ENCODE assay signal across 15 cellular contexts in the genomic region with DNA sequence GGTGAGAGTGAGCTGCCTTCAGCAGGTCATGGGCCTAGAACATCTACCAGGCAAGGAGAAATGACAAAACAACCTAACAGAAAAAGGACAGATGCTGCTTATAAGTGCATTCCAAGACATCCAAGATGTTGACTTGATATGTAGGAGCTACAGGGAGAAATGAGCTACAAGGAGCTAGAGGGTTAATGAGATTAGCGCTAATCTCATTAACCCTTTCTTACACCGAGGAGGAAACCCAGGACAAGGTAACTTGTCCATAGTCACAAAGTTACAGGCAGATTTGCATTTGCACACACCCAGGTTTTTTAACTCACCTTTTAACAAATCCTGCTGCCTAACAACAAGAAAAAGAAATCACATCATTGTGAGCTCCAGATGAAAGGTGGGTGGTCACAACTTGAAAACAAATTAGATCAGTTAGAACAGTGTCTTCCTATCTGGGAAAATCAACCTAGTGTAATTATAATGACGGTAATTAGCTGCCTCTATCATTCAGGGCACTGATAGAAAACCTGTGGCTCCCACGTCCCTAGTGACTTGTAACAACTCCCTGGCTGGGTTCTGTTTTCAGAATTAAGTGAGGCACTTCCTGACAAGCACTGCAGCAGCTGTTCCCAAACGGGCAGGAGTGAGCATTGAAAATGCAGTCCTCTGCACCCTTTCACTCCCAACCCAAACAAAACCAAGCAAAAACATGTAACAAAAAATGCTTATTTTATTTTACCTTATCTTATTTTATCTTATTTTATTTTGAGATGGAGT.
DNase-seq lines count a peak whose midpoint lies in the region; FAIRE-seq and TF ChIP-seq lines count a peak whose summit lies in the region.
"Had no signal": no experiment of that assay in that cellular context is flagged by ENCODE, and none has a peak within 500 bp of the region (broad histone marks: within the 10 kb centered on the region; RNA-seq: fewer than 3 reads in every experiment).

No MANE protein-coding gene starts in this region.

- no peak for TF ChIP-seq POLR2A in NB4 (IDR thresholded peaks at IDR 0.05; ENCODE audit: extremely low read depth, insufficient read length)

- no peaks in the 10 kb centered on the region for H3K9me3 ChIP-seq in iPS-20b (ENCODE audit: insufficient read depth, low read depth, low read length)
- no peaks in the 10 kb centered on the region for H3K9me3 ChIP-seq in effector memory CD4-positive, alpha-beta T cell (ENCODE audit: control insufficient read depth, low read length)
- H3K9me3 ChIP-seq: esophagus muscularis mucosa, sigmoid colon had no signal

- peaks cover 39% of the 10 kb centered on the region for H3K4me1 ChIP-seq in iPS-20b (ENCODE audit: insufficient read depth, low read length)
- peaks cover 2% of the 10 kb centered on the region for H3K4me1 ChIP-seq in effector memory CD4-positive, alpha-beta T cell (ENCODE audit: control insufficient read depth, insufficient read depth, low read length, poor library complexity, severe bottlenecking)

- H3K27me3 ChIP-seq in iPS-20b (ENCODE audit: insufficient read depth, low read length): peaks cover 7% of the 10 kb centered on the region; the same call in 1 of the 2 replicates
- H3K27me3 ChIP-seq in effector memory CD4-positive, alpha-beta T cell (replicated peaks; ENCODE audit: control insufficient read depth, insufficient read depth, low read length, poor library complexity, severe bottlenecking): peaks cover 9% of the 10 kb centered on the region
- H3K27me3 ChIP-seq: esophagus muscularis mucosa, sigmoid colon had no signal

- TF ChIP-seq CTCF in D721Med (IDR thresholded peaks at IDR 0.05; ENCODE audit: insufficient read depth, missing control alignments) (no peak), NB4 (IDR thresholded peaks at IDR 0.05; ENCODE audit: low read depth, low read length) (no peak)

- peak; percentile 53 for DNase-seq in D721Med (ENCODE audit: insufficient read length, low spot score)
- peak; percentile 77 for DNase-seq in NB4 (ENCODE audit: low read depth)
- peak; percentile 53 for DNase-seq in NCI-H524 treated with DMSO at 0.1 percent for 48 hours (lab: John Stamatoyannopoulos, UW)
- no peak for DNase-seq in cortex of kidney (lab: John Stamatoyannopoulos, UW)
- DNase-seq in stimulated activated CD4-positive, alpha-beta T cell treated with anti-CD3 and anti-CD28 coated beads, Interleukin-2, amount 100 ng/mL, for 24 hours: no peak
- no peak for DNase-seq in effector memory CD4-positive, alpha-beta T cell
- DNase-seq in globus pallidus (ENCODE audit: low spot score): no peak
- DNase-seq: amniotic stem cell; sigmoid colon; stimulated activated naive CD4-positive, alpha-beta T cell had no signal

- H3K36me3 ChIP-seq in iPS-20b (ENCODE audit: insufficient read depth, low read depth, low read length): no peaks in the 10 kb centered on the region
- no peaks in the 10 kb centered on the region for H3K36me3 ChIP-seq in effector memory CD4-positive, alpha-beta T cell (ENCODE audit: control insufficient read depth, insufficient read depth, low read length)
- H3K36me3 ChIP-seq: esophagus muscularis mucosa, sigmoid colon had no signal

- H3K9ac ChIP-seq in iPS-20b (ENCODE audit: low read depth, low read length): peak overlapping the region; percentile 0; the same call in 1 of the 2 replicates

- peak; percentile 63 for FAIRE-seq in D721Med (lab: Jason Lieb, UNC)
- FAIRE-seq: GM19239, urothelium cell line had no signal

- H3K4me3 ChIP-seq in NB4 (ENCODE audit: low read depth, low read length) (no peak overlapping the region), iPS-20b (ENCODE audit: low read length) (peak overlapping the region; percentile 36)
- no peak overlapping the region for H3K4me3 ChIP-seq in effector memory CD4-positive, alpha-beta T cell (ENCODE audit: insufficient read depth, low read depth, low read length, poor library complexity, severe bottlenecking)
- H3K4me3 ChIP-seq: esophagus muscularis mucosa, lung, sigmoid colon had no signal

- no peak overlapping the region for H3K27ac ChIP-seq in iPS-20b (ENCODE audit: low read length)
- H3K27ac ChIP-seq in effector memory CD4-positive, alpha-beta T cell (ENCODE audit: insufficient read depth, low read length, poor library complexity, severe bottlenecking): no peak overlapping the region
- H3K27ac ChIP-seq: esophagus muscularis mucosa, sigmoid colon had no signal

Comparison
In these comparisons a context has a peak if more than half of its experiments do, and no peak if none do; other contexts are left out.
1. DNase-seq: peak in D721Med (single experiment), NB4 (single experiment) and NCI-H524 treated with DMSO at 0.1 percent for 48 hours (single experiment); none in cortex of kidney (single experiment), stimulated activated CD4-positive, alpha-beta T cell treated with anti-CD3 and anti-CD28 coated beads, Interleukin-2, amount 100 ng/mL, for 24 hours (0 of 2), effector memory CD4-positive, alpha-beta T cell (0 of 3) and globus pallidus (single experiment).